Comparison of ENCODE assay signal across 1 cellular context in genomic region chr12:69585189-69586062, GRCh38.
TF ChIP-seq lines count a peak whose summit lies in the region.

TSS of gene CCT2 (plus strand) at chr12:69585459. CDS start at chr12:69585522, 63 bp downstream.

TF ChIP-seq in K562, 482 proteins besides CTCF, POLR2A, EP300 and RAD21 (continued from another document):
- TF ChIP-seq ZNF318 (IDR thresholded peaks at IDR 0.05; ENCODE audit: borderline replicate concordance in 1 of 2, low read depth in 1 of 2): no peak
- TF ChIP-seq SMARCA4 (IDR thresholded peaks at IDR 0.05): no peak
- TF ChIP-seq ZNF263 (CRISPR knock-in tag; IDR thresholded peaks at IDR 0.05; ENCODE audit: borderline replicate concordance): peak; percentile 49; the same call in 1 of the 2 replicates
- peak; percentile 53 for TF ChIP-seq ZBTB33 (CRISPR knock-in tag; IDR thresholded peaks at IDR 0.05)
- peak; percentile 93 for TF ChIP-seq TFAP4 (CRISPR knock-in tag; IDR thresholded peaks at IDR 0.05; ENCODE audit: borderline replicate concordance)
- no peak for TF ChIP-seq ZBTB5 (IDR thresholded peaks at IDR 0.05)
- no peak for TF ChIP-seq U2AF2 (optimal IDR thresholded peaks at IDR 0.05; ENCODE audit: low read depth, low read length)
- no peak for TF ChIP-seq ATF2 (CRISPR knock-in tag; IDR thresholded peaks at IDR 0.05)
- TF ChIP-seq HMGN3 (IDR thresholded peaks at IDR 0.05; ENCODE audit: borderline replicate concordance, extremely low read depth, insufficient read length, low read depth, low read length): peak; percentile 81
- no peak for TF ChIP-seq FOXA3 (CRISPR knock-in tag; conservative IDR thresholded peaks at IDR 0.05 in 1 of 2, IDR thresholded peaks at IDR 0.05 in 1 of 2)
- peak; percentile 74 for TF ChIP-seq ELF4 (CRISPR knock-in tag; IDR thresholded peaks at IDR 0.05)
- TF ChIP-seq SRSF3 (IDR thresholded peaks at IDR 0.05; ENCODE audit: insufficient read depth, low read length): no peak
- no peak for TF ChIP-seq YBX1 (IDR thresholded peaks at IDR 0.05)
- peak in 2 of 3 experiments; percentile 65 to 85 for TF ChIP-seq YY1 (IDR thresholded peaks at IDR 0.05; ENCODE audit: borderline replicate concordance in 1 of 3, control insufficient read depth in 1 of 3, extremely low read depth in 1 of 3, insufficient read depth in 3 of 3, insufficient read length in 1 of 3, insufficient replicate concordance in 2 of 3, low read depth in 1 of 3, low read length in 2 of 3)
- TF ChIP-seq MCM3 (IDR thresholded peaks at IDR 0.05): no peak
- peak; percentile 80; the same call in 1 of the 2 replicates for TF ChIP-seq MBD2 (IDR thresholded peaks at IDR 0.05; ENCODE audit: borderline replicate concordance, low read depth)
- no peak for TF ChIP-seq MECOM (CRISPR knock-in tag; IDR thresholded peaks at IDR 0.05)
- TF ChIP-seq HDAC6 (IDR thresholded peaks at IDR 0.05; ENCODE audit: low read depth, low read length): no peak
- TF ChIP-seq THRA (IDR thresholded peaks at IDR 0.05): no peak
- no peak for TF ChIP-seq ZNF134 (CRISPR knock-in tag; conservative IDR thresholded peaks at IDR 0.05)
- no peak for TF ChIP-seq DACH1 (IDR thresholded peaks at IDR 0.05; ENCODE audit: partially characterized antibody)
- TF ChIP-seq KLF10 (CRISPR knock-in tag; IDR thresholded peaks at IDR 0.05): no peak
- TF ChIP-seq FOSL1 (tag; conservative IDR thresholded peaks at IDR 0.05): no peak
- no peak for TF ChIP-seq MBD1 (CRISPR knock-in tag; IDR thresholded peaks at IDR 0.05)
- TF ChIP-seq NFXL1 (CRISPR knock-in tag; IDR thresholded peaks at IDR 0.05): no peak
- TF ChIP-seq TFAM (CRISPR knock-in tag; conservative IDR thresholded peaks at IDR 0.05): no peak
- no peak for TF ChIP-seq RERE (CRISPR knock-in tag; IDR thresholded peaks at IDR 0.05; ENCODE audit: borderline replicate concordance)
- TF ChIP-seq ZNF79 (CRISPR knock-in tag; IDR thresholded peaks at IDR 0.05; ENCODE audit: low read depth): no peak
- no peak for TF ChIP-seq ZNF717 (CRISPR knock-in tag; IDR thresholded peaks at IDR 0.05)
- no peak for TF ChIP-seq ZNF561 (CRISPR knock-in tag; conservative IDR thresholded peaks at IDR 0.05)
- no peak for TF ChIP-seq HOXB6 (CRISPR knock-in tag; IDR thresholded peaks at IDR 0.05; ENCODE audit: borderline replicate concordance)
- peak; percentile 98 for TF ChIP-seq HDAC2 (IDR thresholded peaks at IDR 0.05)
- peak; percentile 97; the same call in 1 of the 2 replicates for TF ChIP-seq KAT7 (CRISPR knock-in tag; IDR thresholded peaks at IDR 0.05; ENCODE audit: borderline replicate concordance)
- TF ChIP-seq GTF2E2 (tag; IDR thresholded peaks at IDR 0.05): peak; percentile 80; the same call in 1 of the 2 replicates
